Comparison of ENCODE assay signal across 9 cellular contexts in the genomic region with DNA sequence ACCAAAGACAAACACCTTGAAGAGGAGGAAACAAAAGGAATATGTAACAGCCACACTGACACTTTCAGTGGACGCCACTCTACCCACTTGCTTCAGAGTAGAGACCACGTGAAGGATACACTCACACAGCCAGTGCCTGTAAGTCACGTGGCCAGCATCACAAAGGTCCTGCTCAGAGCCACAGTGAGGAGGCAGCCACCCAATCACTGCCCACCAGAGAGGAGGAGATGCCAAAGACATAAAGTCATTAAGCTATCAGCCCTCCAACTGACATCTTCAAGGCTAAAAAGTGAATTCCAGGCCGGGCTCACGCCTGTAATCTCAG. TPM values are rescaled to one million over a fixed set of nuclear protein-coding genes. Genes with fewer than 3 reads are reported as not detected.
DNase-seq lines count a peak whose midpoint lies in the region; ATAC-seq and TF ChIP-seq lines count a peak whose summit lies in the region.
"Had no signal": no experiment of that assay in that cellular context is flagged by ENCODE, and none has a peak within 500 bp of the region (broad histone marks: within the 10 kb centered on the region; RNA-seq: fewer than 3 reads in every experiment).

No MANE protein-coding gene starts in this region.

- H3K36me3 ChIP-seq in BLaER1 (peaks cover 48% of the 10 kb centered on the region), lower lobe of right lung (peaks cover 43% of the 10 kb centered on the region), MM.1S (replicated peaks; ENCODE audit: insufficient read depth, low read length) (no peaks in the 10 kb centered on the region)

- ATAC-seq in GM19467 (IDR thresholded peaks at IDR 0.05; ENCODE audit: unreplicated experiment) = peak; percentile 32
- ATAC-seq in lower lobe of right lung = peak; percentile 49 to 57
- no peak for ATAC-seq in HG03460 (IDR thresholded peaks at IDR 0.05; ENCODE audit: unreplicated experiment)

- H3K9ac ChIP-seq in BLaER1 (no peak overlapping the region), MM.1S (ENCODE audit: low read length) (no peak overlapping the region)

- H3K4me3 ChIP-seq in BLaER1 (no peak overlapping the region), lower lobe of right lung (no peak overlapping the region), MM.1S (ENCODE audit: low read length) (no peak overlapping the region)

- no peaks in the 10 kb centered on the region for H3K9me2 ChIP-seq in MM.1S (replicated peaks; ENCODE audit: insufficient read depth, low read length)

- DNase-seq in activated CD4-positive, alpha-beta T cell treated with anti-CD3 and anti-CD28 coated beads, Interleukin-2, amount 50 U/mL, for 1 hour = peak; percentile 13
- DNase-seq in lower lobe of right lung = no peak
- DNase-seq in SIG-M5 (lab: John Stamatoyannopoulos, UW) = no peak
- no peak for DNase-seq in OCI-M1 (lab: John Stamatoyannopoulos, UW)
- DNase-seq in MM.1S = no peak

- no peak for TF ChIP-seq CTCF in lower lobe of right lung (IDR thresholded peaks at IDR 0.05)
- no peak for TF ChIP-seq CTCF in MM.1S (IDR thresholded peaks at IDR 0.05; ENCODE audit: low read length)

- no peaks in the 10 kb centered on the region for H3K79me2 ChIP-seq in MM.1S (ENCODE audit: low read length)

- peaks cover 25% of the 10 kb centered on the region for H3K4me1 ChIP-seq in BLaER1
- H3K4me1 ChIP-seq in lower lobe of right lung = no peaks in the 10 kb centered on the region
- no peaks in the 10 kb centered on the region; the same call in 1 of the 2 replicates for H3K4me1 ChIP-seq in MM.1S (ENCODE audit: low read length)

- no peak overlapping the region for H3K27ac ChIP-seq in BLaER1
- H3K27ac ChIP-seq in lower lobe of right lung = no peak overlapping the region
- H3K27ac ChIP-seq in MM.1S (ENCODE audit: low read length) = no peak overlapping the region

- no peaks in the 10 kb centered on the region for H3F3A ChIP-seq in MM.1S (ENCODE audit: insufficient read depth, low read length)

- intact Hi-C loops in lower lobe of right lung (cut with DNase I) = no loop called here

- H3K27me3 ChIP-seq in BLaER1 (no peaks in the 10 kb centered on the region), lower lobe of right lung (ENCODE audit: low read depth) (no peaks in the 10 kb centered on the region), MM.1S (replicated peaks; ENCODE audit: insufficient read depth, low read length) (no peaks in the 10 kb centered on the region)

- H4K20me1 ChIP-seq in BLaER1 (peaks cover 15% of the 10 kb centered on the region; the same call in 1 of the 2 replicates), MM.1S (ENCODE audit: insufficient read depth, low read length) (no peaks in the 10 kb centered on the region)

- H3K4me2 ChIP-seq in BLaER1 (peak overlapping the region; percentile 60), MM.1S (ENCODE audit: low read depth, low read length) (no peak overlapping the region)

- H3K9me3 ChIP-seq in BLaER1 (peaks cover 2% of the 10 kb centered on the region; the same call in 1 of the 2 replicates), lower lobe of right lung (no peaks in the 10 kb centered on the region), MM.1S (replicated peaks; ENCODE audit: insufficient read depth, low read length) (no peaks in the 10 kb centered on the region)

- H2AFZ ChIP-seq in MM.1S (ENCODE audit: low read length) = no peak overlapping the region

RNA-seq across cellular contexts. Expression of a gene that starts 39.6 kb away (rescaled TPM):
- 31.1 TPM for total RNA-seq in lower lobe of right lung

RNA-seq across cellular contexts. Expression of a gene that starts 45.1 kb away (rescaled TPM):
- total RNA-seq in lower lobe of right lung = 1.7 TPM
- total RNA-seq: temporal lobe had no signal
